In the genomic region with DNA sequence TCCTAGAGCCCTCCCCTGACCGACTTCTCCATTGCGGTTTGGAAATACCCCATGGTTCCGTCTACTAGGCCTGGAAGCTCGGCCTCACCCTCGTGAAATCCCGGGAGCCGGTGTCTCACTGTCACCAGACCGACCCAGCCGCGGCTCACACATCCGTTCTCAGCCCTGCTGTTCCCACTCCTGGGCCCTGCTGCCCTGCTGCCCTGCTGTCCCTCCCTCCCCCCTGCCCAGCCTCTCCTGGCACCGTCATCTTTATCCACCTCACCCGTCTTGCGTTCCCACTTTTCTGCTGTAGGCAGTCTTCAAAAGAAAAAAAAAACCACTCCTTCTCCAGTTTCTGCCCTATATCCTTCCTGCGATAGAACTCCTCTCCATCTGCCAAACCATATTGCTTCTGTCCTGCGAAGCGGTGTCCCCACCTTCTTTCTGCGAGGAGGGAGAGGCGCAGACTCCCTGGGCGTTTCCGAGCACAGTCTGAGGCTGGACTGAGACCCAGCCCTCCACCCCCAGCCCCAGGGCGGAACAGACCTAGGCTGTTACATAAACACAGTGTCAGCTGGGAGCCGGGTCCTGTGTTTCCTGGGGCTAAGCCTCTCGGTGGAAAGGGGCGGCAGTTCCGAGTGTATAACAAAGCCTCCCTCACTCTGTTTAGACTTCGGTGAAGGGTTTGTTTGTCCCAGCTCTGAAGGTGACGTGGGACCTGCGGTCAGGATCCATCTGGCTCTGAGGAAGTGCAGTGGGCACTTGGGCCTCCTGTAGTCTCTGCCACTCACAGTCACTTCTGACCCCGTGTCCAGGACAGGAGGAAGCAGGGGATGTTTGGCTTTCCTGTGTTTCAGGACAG, we compare ENCODE assay signal across 4 cellular contexts.
TF ChIP-seq lines count a peak whose summit lies in the region.

No MANE protein-coding gene starts in this region.

TF ChIP-seq in SK-N-SH, 30 proteins besides CTCF, POLR2A, EP300 and RAD21:
- TF ChIP-seq, protein P1, sequence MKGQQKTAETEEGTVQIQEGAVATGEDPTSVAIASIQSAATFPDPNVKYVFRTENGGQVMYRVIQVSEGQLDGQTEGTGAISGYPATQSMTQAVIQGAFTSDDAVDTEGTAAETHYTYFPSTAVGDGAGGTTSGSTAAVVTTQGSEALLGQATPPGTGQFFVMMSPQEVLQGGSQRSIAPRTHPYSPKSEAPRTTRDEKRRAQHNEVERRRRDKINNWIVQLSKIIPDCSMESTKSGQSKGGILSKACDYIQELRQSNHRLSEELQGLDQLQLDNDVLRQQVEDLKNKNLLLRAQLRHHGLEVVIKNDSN (IDR thresholded peaks at IDR 0.05; ENCODE audit: borderline replicate concordance, low read depth), result no peak
- no peak for TF ChIP-seq JUND (IDR thresholded peaks at IDR 0.05)

TF ChIP-seq in SK-N-SH treated with all-trans-retinoic acid at 6 μM for 48 hours, 23 proteins besides CTCF, POLR2A, EP300 and RAD21 (continued from another document):
- no peak for TF ChIP-seq ZNF565 (CRISPR knock-in tag; conservative IDR thresholded peaks at IDR 0.05; ENCODE audit: low read depth)
- TF ChIP-seq ZFP30 (CRISPR knock-in tag; IDR thresholded peaks at IDR 0.05), result no peak
- TF ChIP-seq PATZ1 (CRISPR knock-in tag; IDR thresholded peaks at IDR 0.05; ENCODE audit: borderline replicate concordance), result no peak
- no peak for TF ChIP-seq OSR1 (CRISPR knock-in tag; IDR thresholded peaks at IDR 0.05)

TF ChIP-seq in WTC11, 78 proteins besides CTCF, POLR2A, EP300 and RAD21:
- TF ChIP-seq, protein P2, sequence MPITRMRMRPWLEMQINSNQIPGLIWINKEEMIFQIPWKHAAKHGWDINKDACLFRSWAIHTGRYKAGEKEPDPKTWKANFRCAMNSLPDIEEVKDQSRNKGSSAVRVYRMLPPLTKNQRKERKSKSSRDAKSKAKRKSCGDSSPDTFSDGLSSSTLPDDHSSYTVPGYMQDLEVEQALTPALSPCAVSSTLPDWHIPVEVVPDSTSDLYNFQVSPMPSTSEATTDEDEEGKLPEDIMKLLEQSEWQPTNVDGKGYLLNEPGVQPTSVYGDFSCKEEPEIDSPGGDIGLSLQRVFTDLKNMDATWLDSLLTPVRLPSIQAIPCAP (CRISPR knock-in tag; IDR thresholded peaks at IDR 0.05), result no peak
- TF ChIP-seq ZNF416 (CRISPR knock-in tag; IDR thresholded peaks at IDR 0.05) (no peak), CBFB (CRISPR knock-in tag; IDR thresholded peaks at IDR 0.05; ENCODE audit: low read depth) (no peak), RORB (CRISPR knock-in tag; IDR thresholded peaks at IDR 0.05) (no peak)
TF ChIP-seq in WTC11: peak in this region for 0.

TF ChIP-seq in neural cell, 6 proteins besides CTCF, POLR2A, EP300 and RAD21 (continued from another document):
- TF ChIP-seq, protein P3, sequence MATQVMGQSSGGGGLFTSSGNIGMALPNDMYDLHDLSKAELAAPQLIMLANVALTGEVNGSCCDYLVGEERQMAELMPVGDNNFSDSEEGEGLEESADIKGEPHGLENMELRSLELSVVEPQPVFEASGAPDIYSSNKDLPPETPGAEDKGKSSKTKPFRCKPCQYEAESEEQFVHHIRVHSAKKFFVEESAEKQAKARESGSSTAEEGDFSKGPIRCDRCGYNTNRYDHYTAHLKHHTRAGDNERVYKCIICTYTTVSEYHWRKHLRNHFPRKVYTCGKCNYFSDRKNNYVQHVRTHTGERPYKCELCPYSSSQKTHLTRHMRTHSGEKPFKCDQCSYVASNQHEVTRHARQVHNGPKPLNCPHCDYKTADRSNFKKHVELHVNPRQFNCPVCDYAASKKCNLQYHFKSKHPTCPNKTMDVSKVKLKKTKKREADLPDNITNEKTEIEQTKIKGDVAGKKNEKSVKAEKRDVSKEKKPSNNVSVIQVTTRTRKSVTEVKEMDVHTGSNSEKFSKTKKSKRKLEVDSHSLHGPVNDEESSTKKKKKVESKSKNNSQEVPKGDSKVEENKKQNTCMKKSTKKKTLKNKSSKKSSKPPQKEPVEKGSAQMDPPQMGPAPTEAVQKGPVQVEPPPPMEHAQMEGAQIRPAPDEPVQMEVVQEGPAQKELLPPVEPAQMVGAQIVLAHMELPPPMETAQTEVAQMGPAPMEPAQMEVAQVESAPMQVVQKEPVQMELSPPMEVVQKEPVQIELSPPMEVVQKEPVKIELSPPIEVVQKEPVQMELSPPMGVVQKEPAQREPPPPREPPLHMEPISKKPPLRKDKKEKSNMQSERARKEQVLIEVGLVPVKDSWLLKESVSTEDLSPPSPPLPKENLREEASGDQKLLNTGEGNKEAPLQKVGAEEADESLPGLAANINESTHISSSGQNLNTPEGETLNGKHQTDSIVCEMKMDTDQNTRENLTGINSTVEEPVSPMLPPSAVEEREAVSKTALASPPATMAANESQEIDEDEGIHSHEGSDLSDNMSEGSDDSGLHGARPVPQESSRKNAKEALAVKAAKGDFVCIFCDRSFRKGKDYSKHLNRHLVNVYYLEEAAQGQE (IDR thresholded peaks at IDR 0.05; ENCODE audit: borderline replicate concordance), result no peak
- TF ChIP-seq TAF1 (IDR thresholded peaks at IDR 0.05; ENCODE audit: low read depth) (no peak), SMC3 (conservative IDR thresholded peaks at IDR 0.05; ENCODE audit: poor library complexity) (no peak)
